Comparison of ENCODE assay signal across 7 cellular contexts in the genomic region with DNA sequence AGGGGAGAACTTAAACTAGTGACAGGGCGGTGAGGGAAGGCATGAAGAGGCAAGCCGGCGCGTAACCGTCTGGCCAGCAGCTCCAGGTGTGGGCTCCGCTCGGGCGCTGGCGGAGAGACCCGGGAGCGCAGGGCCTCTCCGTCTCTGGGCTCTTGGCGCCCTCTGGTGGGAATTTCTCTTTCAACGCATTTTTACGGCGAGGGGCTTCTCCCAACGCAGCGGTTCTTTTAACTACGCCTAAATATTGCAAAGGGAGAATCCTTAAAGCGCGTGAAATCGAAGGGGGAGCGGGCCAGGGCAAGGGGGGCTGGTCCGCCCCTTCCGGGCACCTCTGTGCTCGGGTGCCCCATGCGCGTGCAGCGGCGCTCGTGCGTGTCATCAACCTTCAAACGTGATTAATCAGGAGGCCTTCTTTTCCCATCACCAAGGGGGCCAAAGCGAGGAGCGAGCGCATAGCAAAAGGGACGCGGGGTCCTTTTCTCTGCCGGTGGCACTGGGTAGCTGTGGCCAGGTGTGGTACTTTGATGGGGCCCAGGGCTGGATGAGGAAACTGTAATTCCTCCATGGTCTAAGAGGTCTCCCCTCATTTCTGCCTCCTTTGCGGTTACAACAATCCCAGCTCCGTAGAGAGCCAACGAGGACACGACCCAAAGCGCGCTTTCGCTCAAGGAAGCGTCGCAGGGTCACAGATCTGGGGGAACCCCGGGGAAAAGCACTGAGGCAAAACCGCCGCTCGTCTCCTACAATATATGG. TPM values are rescaled to one million over a fixed set of nuclear protein-coding genes. Genes with fewer than 3 reads are reported as not detected.
DNase-seq lines count a peak whose midpoint lies in the region; ATAC-seq and TF ChIP-seq lines count a peak whose summit lies in the region.

No MANE protein-coding gene starts in this region.

- H2AK5ac ChIP-seq in trophoblast cell (ENCODE audit: low read length): no peak overlapping the region

- no peak overlapping the region for H4K8ac ChIP-seq in trophoblast cell (ENCODE audit: low read depth, low read length)

- peaks cover 16 to 23% of the 10 kb centered on the region in 2 experiments for H3K4me1 ChIP-seq in trophoblast cell (ENCODE audit: control insufficient read depth in 1 of 2, insufficient read depth in 2 of 2, low read length in 2 of 2)
- H3K4me1 ChIP-seq in aorta (ENCODE audit: control insufficient read depth in 1 of 2, insufficient read depth in 2 of 2, low read length in 2 of 2): no peaks in the 10 kb centered on the region

- DNase-seq in LHCN-M2 (ENCODE audit: low read depth) (peak; percentile 25), RPMI8226 (peak; percentile 79), glomerular visceral epithelial cell (ENCODE audit: extremely low spot score) (peak; percentile 70), trophoblast cell (peak; percentile 66 to 86), aorta (peak in 1 of 2 donors; percentile 84)
- DNase-seq in activated effector memory CD4-positive, alpha-beta T cell treated with anti-CD3 and anti-CD28 coated beads, Interleukin-2, amount 50 U/mL, for 16 hours: peak; percentile 82

- no peaks in the 10 kb centered on the region for H3K36me3 ChIP-seq in trophoblast cell (ENCODE audit: control insufficient read depth in 1 of 2, insufficient read depth in 2 of 2, low read length in 2 of 2)
- no peaks in the 10 kb centered on the region for H3K36me3 ChIP-seq in aorta (ENCODE audit: control insufficient read depth in 1 of 2, insufficient read depth in 2 of 2, low read length in 1 of 2)

- H3K4me2 ChIP-seq in trophoblast cell (ENCODE audit: low read length): peak overlapping the region; percentile 81

- H3K14ac ChIP-seq in trophoblast cell (ENCODE audit: low read length): no peak overlapping the region

- peak; percentile 76 for TF ChIP-seq CTCF in GM12872 (IDR thresholded peaks at IDR 0.05; ENCODE audit: insufficient read depth, low read depth, low read length)

- peak; percentile 76 for ATAC-seq in aorta (ENCODE audit: low FRiP score)

- no peak overlapping the region for H4K12ac ChIP-seq in trophoblast cell (ENCODE audit: low read depth, low read length)

- H4K91ac ChIP-seq in trophoblast cell (ENCODE audit: low read depth, low read length): no peak overlapping the region

- no peak overlapping the region for H3K4ac ChIP-seq in trophoblast cell (ENCODE audit: low read depth, low read length)

- no CpG with 5 or more reads among the region's 52 CpGs for WGBS in trophoblast cell (ENCODE audit: extremely low coverage, insufficient coverage, insufficient read length)
- WGBS in aorta, 2 donors: 1 to 2% methylated on average over 52 of the region's 52 CpGs

- H2BK12ac ChIP-seq in trophoblast cell (ENCODE audit: low read length): no peak overlapping the region

- H2BK120ac ChIP-seq in trophoblast cell (ENCODE audit: insufficient read depth, low read length, poor library complexity): no peak overlapping the region

- no peak overlapping the region for H2BK5ac ChIP-seq in trophoblast cell (ENCODE audit: low read depth, low read length, poor library complexity)

- peaks cover 2% of the 10 kb centered on the region for H3K9me3 ChIP-seq in trophoblast cell (ENCODE audit: insufficient read depth, low read depth, low read length)
- no peaks in the 10 kb centered on the region for H3K9me3 ChIP-seq in aorta (ENCODE audit: control insufficient read depth, low read length)

- H3K23ac ChIP-seq in trophoblast cell (ENCODE audit: low read length): no peak overlapping the region

- H3K79me1 ChIP-seq in trophoblast cell (ENCODE audit: low read length): no peaks in the 10 kb centered on the region

- H3K4me3 ChIP-seq in trophoblast cell (ENCODE audit: low read depth, low read length): no peak overlapping the region
- peak overlapping the region; percentile 9 to 82 for H3K4me3 ChIP-seq in aorta (ENCODE audit: low read length in 2 of 2)

- H3K79me2 ChIP-seq in trophoblast cell (ENCODE audit: control insufficient read depth, insufficient read depth, low read length, poor library complexity): no peaks in the 10 kb centered on the region

- H3K18ac ChIP-seq in trophoblast cell (ENCODE audit: low read length): no peak overlapping the region

- H2AFZ ChIP-seq in trophoblast cell (ENCODE audit: insufficient read depth, low read length, poor library complexity): no peak overlapping the region

- H3K27me3 ChIP-seq in trophoblast cell (ENCODE audit: insufficient read depth, low read length) (peaks cover 66% of the 10 kb centered on the region), aorta (ENCODE audit: control insufficient read depth in 1 of 2, insufficient read depth in 2 of 2, low read length in 1 of 2) (no peaks in the 10 kb centered on the region)

- H3K9ac ChIP-seq in trophoblast cell (ENCODE audit: low read length): no peak overlapping the region

- intact Hi-C loops in aorta (cut with DNase I): loop anchor here (2.0 to 10.0 kb wide), 5 partner anchors 45 to 449 kb away; a partner anchor contains a TSS

- H3K27ac ChIP-seq in trophoblast cell (ENCODE audit: low read depth, low read length) (no peak overlapping the region), aorta (ENCODE audit: low read depth in 1 of 2, low read length in 2 of 2) (no peak overlapping the region)

RNA-seq across cellular contexts. Expression of a gene that starts 0.8 kb away (rescaled TPM):
- 0.19 and 0.29 TPM in 2 replicates for total RNA-seq in LHCN-M2 (2014; rRNA removed)
- polyA plus RNA-seq in LHCN-M2 (2012): 0.78 TPM
- 0.44 and 0.51 TPM in 2 replicates for polyA plus RNA-seq in trophoblast cell (2013)
- 1 to 10 TPM; 6.9 to 7.8 TPM for total RNA-seq in aorta
- 1 to 10 TPM; 1.6 to 2.0 TPM for polyA plus RNA-seq in aorta

RNA-seq across cellular contexts. Expression of a gene that starts 45.7 kb away (rescaled TPM):
- total RNA-seq in LHCN-M2 (2014; rRNA removed) (not detected in 2 replicates), aorta (1 to 10 TPM in 1 of 2 donors, under 1 TPM in 1; 0.69 to 1.3 TPM)
- not detected for polyA plus RNA-seq in LHCN-M2 (2012)
- polyA plus RNA-seq in trophoblast cell (2013): 0.21 and 0.45 TPM in 2 replicates
- 1 to 10 TPM in 1 of 2 donors, not detected in 1; 3.0 TPM for polyA plus RNA-seq in aorta
